1 cellular context compared by ENCODE assay signal in genomic region chr1:183081402-183082110, GRCh38.
TF ChIP-seq lines count a peak whose summit lies in the region.

No MANE protein-coding gene starts in this region.

TF ChIP-seq in HEK293, 187 proteins besides CTCF, POLR2A, EP300 and RAD21 (continued from another document and continues in another):
- TF ChIP-seq ZNF18 (tag by site-specific recombination; IDR thresholded peaks at IDR 0.05) (0 out of 2 replicates have a peak, but pooled peaks have one; percentile 13), PRDM2 (tag by site-specific recombination; IDR thresholded peaks at IDR 0.05; ENCODE audit: borderline replicate concordance) (no peak), ZNF324 (tag by site-specific recombination; IDR thresholded peaks at IDR 0.05) (no peak), ZBTB26 (tag by site-specific recombination; optimal IDR thresholded peaks at IDR 0.05) (no peak), MYNN (tag by site-specific recombination; IDR thresholded peaks at IDR 0.05; ENCODE audit: borderline replicate concordance) (no peak), FEZF1 (tag by site-specific recombination; IDR thresholded peaks at IDR 0.05) (no peak; the same call in 1 of the 2 replicates), ZNF169 (tag by site-specific recombination; IDR thresholded peaks at IDR 0.05) (no peak), RBAK (tag by site-specific recombination; IDR thresholded peaks at IDR 0.05) (0 out of 2 replicates have a peak, but pooled peaks have one; percentile 57), BCL11A (tag by site-specific recombination; IDR thresholded peaks at IDR 0.05; ENCODE audit: low read depth) (no peak), ZNF341 (tag by site-specific recombination; IDR thresholded peaks at IDR 0.05; ENCODE audit: low read depth) (peak; percentile 33; the same call in 1 of the 2 replicates), ZNF292 (tag by site-specific recombination; IDR thresholded peaks at IDR 0.05; ENCODE audit: borderline replicate concordance, low read depth) (no peak), ZNF140 (tag by site-specific recombination; IDR thresholded peaks at IDR 0.05) (peak; percentile 90; the same call in 1 of the 2 replicates), ZNF830 (tag by site-specific recombination; IDR thresholded peaks at IDR 0.05; ENCODE audit: low read depth) (no peak), ZNF488 (tag by site-specific recombination; IDR thresholded peaks at IDR 0.05) (no peak), ZXDB (tag by site-specific recombination; IDR thresholded peaks at IDR 0.05) (peak; percentile 77), ZFP3 (tag by site-specific recombination; IDR thresholded peaks at IDR 0.05; ENCODE audit: low read depth) (no peak), PRDM6 (tag by site-specific recombination; IDR thresholded peaks at IDR 0.05) (no peak), ZSCAN30 (tag by site-specific recombination; IDR thresholded peaks at IDR 0.05) (no peak), ATF2 (tag by site-specific recombination; IDR thresholded peaks at IDR 0.05; ENCODE audit: low read depth) (no peak), MEIS1 (CRISPR knock-in tag; IDR thresholded peaks at IDR 0.05; ENCODE audit: borderline replicate concordance) (no peak), SETDB1 (IDR thresholded peaks at IDR 0.05; ENCODE audit: insufficient read length, low read length) (no peak), OVOL3 (tag by site-specific recombination; IDR thresholded peaks at IDR 0.05) (no peak), ZNF48 (tag by site-specific recombination; IDR thresholded peaks at IDR 0.05) (no peak), ZNF423 (tag by site-specific recombination; IDR thresholded peaks at IDR 0.05) (no peak), ZNF701 (tag by site-specific recombination; IDR thresholded peaks at IDR 0.05) (no peak), ZNF518A (tag by site-specific recombination; conservative IDR thresholded peaks at IDR 0.05; ENCODE audit: low read depth) (peak; percentile 95), ZBTB48 (tag by site-specific recombination; IDR thresholded peaks at IDR 0.05) (no peak), GLIS2 (tag by site-specific recombination; IDR thresholded peaks at IDR 0.05) (no peak), ZNF391 (tag by site-specific recombination; IDR thresholded peaks at IDR 0.05; ENCODE audit: borderline replicate concordance, low read depth) (no peak), IKZF3 (tag by site-specific recombination; IDR thresholded peaks at IDR 0.05) (no peak), ZNF704 (tag by site-specific recombination; IDR thresholded peaks at IDR 0.05) (no peak), ZNF416 (tag by site-specific recombination; IDR thresholded peaks at IDR 0.05) (no peak), ZNF239 (tag by site-specific recombination; IDR thresholded peaks at IDR 0.05) (no peak), ZNF473 (tag by site-specific recombination; IDR thresholded peaks at IDR 0.05) (no peak), INSM2 (tag by site-specific recombination; IDR thresholded peaks at IDR 0.05) (no peak), ZNF654 (tag by site-specific recombination; IDR thresholded peaks at IDR 0.05; ENCODE audit: low read depth) (peak; percentile 44), ZSCAN16 (tag by site-specific recombination; IDR thresholded peaks at IDR 0.05) (no peak), ZNF571 (tag by site-specific recombination; IDR thresholded peaks at IDR 0.05) (no peak), KLF7 (tag by site-specific recombination; IDR thresholded peaks at IDR 0.05; ENCODE audit: borderline replicate concordance) (no peak; the same call in 1 of the 2 replicates)
